ENCODE assay signal across 8 cellular contexts in genomic region chr18:3245853-3246635, GRCh38. TPM values are rescaled to one million over a fixed set of nuclear protein-coding genes. Genes with fewer than 3 reads are reported as not detected.
DNase-seq lines count a peak whose midpoint lies in the region; ATAC-seq and TF ChIP-seq lines count a peak whose summit lies in the region.

No MANE protein-coding gene starts in this region.

- TF ChIP-seq CTCF in GM12873 (IDR thresholded peaks at IDR 0.05; ENCODE audit: insufficient read depth, low read depth, low read length, missing control alignments), result peak; percentile 98

- H3K27ac ChIP-seq in angular gyrus (ENCODE audit: low read depth, low read length), result peak overlapping the region; percentile 91

- DNase-seq in NCI-H128 (lab: John Stamatoyannopoulos, UW; ENCODE audit: unreplicated experiment) (peak; percentile 79), T-helper 1 cell (peak; percentile 57 to 90 (median 66)), hepatic stellate cell (ENCODE audit: low spot score) (peak; percentile 74), renal cortical epithelial cell (ENCODE audit: low read depth) (peak; percentile 81), cortex of kidney (lab: John Stamatoyannopoulos, UW) (no peak)

- ATAC-seq in HG02678 (IDR thresholded peaks at IDR 0.05; ENCODE audit: unreplicated experiment), result peak; percentile 50

RNA-seq across cellular contexts. Expression of gene MYL12A, which starts 1.6 kb away (rescaled TPM):
- 907 and 2,004 TPM in 2 replicates for total RNA-seq in renal cortical epithelial cell

RNA-seq across cellular contexts. Expression of gene MYL12B, which starts 15.9 kb away (rescaled TPM):
- total RNA-seq in renal cortical epithelial cell, result 689 and 1,114 TPM in 2 replicates

RNA-seq across cellular contexts. Expression of gene MYOM1, which starts 26.3 kb away (rescaled TPM):
- total RNA-seq in renal cortical epithelial cell, result 0.99 TPM in 1 of 2 replicates, not detected in the other
